In the genomic region with DNA sequence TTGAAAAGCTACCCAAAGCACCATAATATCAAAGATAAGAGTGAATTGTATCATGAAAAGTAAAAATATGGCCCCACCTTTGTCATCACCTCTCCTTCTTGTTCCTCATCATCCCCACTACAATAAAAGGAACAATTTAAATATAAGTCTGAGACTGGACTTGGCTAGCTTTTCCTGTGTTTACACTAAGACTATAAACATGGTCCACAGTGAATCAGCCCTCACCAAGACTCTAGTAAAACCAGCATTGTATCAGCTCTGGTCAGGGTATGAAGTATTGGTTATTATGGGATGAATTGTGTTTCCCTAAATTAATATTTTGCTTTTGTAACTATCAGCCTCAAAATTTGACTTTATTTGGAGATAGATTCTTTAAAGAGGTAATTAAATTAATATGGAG, we compare ENCODE assay signal across 27 cellular contexts.
"Had no signal": no experiment of that assay in that cellular context is flagged by ENCODE, and none has a peak within 500 bp of the region (broad histone marks: within the 10 kb centered on the region; RNA-seq: fewer than 3 reads in every experiment).

No MANE protein-coding gene starts in this region.

- H3K36me3 ChIP-seq: esophagus muscularis mucosa, gastroesophageal sphincter, heart right ventricle had no signal

- H3K9me3 ChIP-seq: gastroesophageal sphincter had no signal

- H3K4me1 ChIP-seq: esophagus muscularis mucosa, gastroesophageal sphincter, heart right ventricle had no signal

- H3K4me3 ChIP-seq: esophagus muscularis mucosa, gastroesophageal sphincter, heart right ventricle had no signal

- H3K27me3 ChIP-seq: esophagus muscularis mucosa, gastroesophageal sphincter, heart right ventricle had no signal

- ATAC-seq: activated CD8-positive, alpha-beta T cell treated with anti-CD3 and anti-CD28 coated beads for 36 hours; activated T-cell treated with anti-CD3 and anti-CD28 coated beads, Interleukin-2, amount 50 U/mL, for 4 hours; activated T-helper 17 cell treated with anti-CD3 and anti-CD28 coated beads, Interleukin-2, amount 50 U/mL, for 72 hours; effector memory CD8-positive, alpha-beta T cell; gastroesophageal sphincter; heart right ventricle; WTC11 had no signal

- H3K27ac ChIP-seq: esophagus muscularis mucosa, gastroesophageal sphincter, heart right ventricle, VCaP had no signal

- DNase-seq: activated CD4-positive, alpha-beta T cell treated with anti-CD3 and anti-CD28 coated beads for 1 hour; activated CD4-positive, alpha-beta T cell treated with anti-CD3 and anti-CD28 coated beads for 48 hours; activated CD4-positive, alpha-beta T cell treated with anti-CD3 and anti-CD28 coated beads, Interleukin-2, amount 50 U/mL, for 1 hour; activated CD4-positive, alpha-beta T cell treated with anti-CD3 and anti-CD28 coated beads, Interleukin-2, amount 50 U/mL, for 48 hours; activated CD8-positive, alpha-beta memory T cell treated with anti-CD3 and anti-CD28 coated beads for 24 hours; activated CD8-positive, alpha-beta T cell treated with anti-CD3 and anti-CD28 coated beads for 36 hours; activated effector memory CD4-positive, alpha-beta T cell treated with Interleukin-2 at 50 U/mL for 16 hours; activated gamma-delta T cell treated with Interleukin-2 at 50 U/mL for 16 hours; activated naive CD4-positive, alpha-beta T cell treated with anti-CD3 and anti-CD28 coated beads, Interleukin-2, amount 50 U/mL, for 16 hours; activated naive CD4-positive, alpha-beta T cell treated with Interleukin-2 at 50 U/mL for 16 hours; activated T-cell treated with anti-CD3 and anti-CD28 coated beads, Interleukin-2, amount 50 U/mL, for 4 hours; amniotic stem cell; anterior cingulate cortex; caudate nucleus; cortex of kidney; dermis blood vessel endothelial cell; effector CD4-positive, alpha-beta T cell; effector memory CD8-positive, alpha-beta T cell; erythroblast; foreskin melanocyte; heart right ventricle; T-helper 2 cell had no signal
